8 cellular contexts compared by ENCODE assay signal in genomic region chr18:32470713-32471633, GRCh38. TPM values are rescaled to one million over a fixed set of nuclear protein-coding genes. Genes with fewer than 3 reads are reported as not detected.
DNase-seq lines count a peak whose midpoint lies in the region; ATAC-seq, FAIRE-seq and TF ChIP-seq lines count a peak whose summit lies in the region.

GAREM1 (minus strand) TSS chr18:32470882; CDS start chr18:32470428, 454 bp downstream.

- peaks cover 70% of the 10 kb centered on the region for H3K27me3 Mint-ChIP-seq in T-helper 2 cell treated with Interferon-gamma antibody and Interleukin-4, amounts not matched to agents 5 μg/mL and 100 μg/mL, for 36 hours (ENCODE audit: low read depth)
- H3K27me3 Mint-ChIP-seq in astrocyte (ENCODE audit: low read depth, unreplicated experiment), result peaks cover 6% of the 10 kb centered on the region

- H3K36me3 Mint-ChIP-seq in T-helper 2 cell treated with Interferon-gamma antibody and Interleukin-4, amounts not matched to agents 5 μg/mL and 100 μg/mL, for 36 hours (ENCODE audit: low read depth), result no peaks in the 10 kb centered on the region
- H3K36me3 Mint-ChIP-seq in astrocyte (ENCODE audit: low read depth, unreplicated experiment), result no peaks in the 10 kb centered on the region

- intact Hi-C loops in aorta (cut with DNase I), result loop anchor here (1.0 to 10.0 kb wide), 7 partner anchors 76 to 379 kb away; partner anchors contain the start of gene RNF138 (in 2 of the 2)

- ATAC-seq in GM18499 (IDR thresholded peaks at IDR 0.05; ENCODE audit: insufficient read depth, unreplicated experiment) (peak; percentile 91), HG02938 (IDR thresholded peaks at IDR 0.05; ENCODE audit: unreplicated experiment) (peak; percentile 93), aorta (ENCODE audit: low FRiP score) (peak; percentile 96)

- no peak for FAIRE-seq in astrocyte (lab: Jason Lieb, UNC)

- peak; percentile 81 for DNase-seq in NCI-H1694 treated with DMSO at 0.1 percent for 48 hours (lab: John Stamatoyannopoulos, UW)
- peak; percentile 78 for DNase-seq in T-helper 2 cell treated with Interferon-gamma antibody and Interleukin-4, amounts not matched to agents 5 μg/mL and 100 μg/mL, for 36 hours (ENCODE audit: low spot score)
- peak; percentile 96 for DNase-seq in astrocyte (ENCODE audit: low read depth)
- peak; percentile 96 for DNase-seq in hepatic stellate cell (ENCODE audit: low spot score)
- peak; percentile 92 for DNase-seq in renal cortical epithelial cell (ENCODE audit: low read depth)
- peak; percentile 97 for DNase-seq in aorta

- H3K27ac ChIP-seq in astrocyte (ENCODE audit: low read depth, low read length) (peak within 1 kb of the TSS; percentile 51), aorta (ENCODE audit: low read depth in 1 of 2, low read length in 2 of 2) (peak within 1 kb of the TSS; percentile 87 to 88)

- H2AFZ ChIP-seq in astrocyte (ENCODE audit: low read depth, low read length), result peak within 1 kb of the TSS; percentile 100

- peak; percentile 19 for TF ChIP-seq CTCF in astrocyte (IDR thresholded peaks at IDR 0.05; ENCODE audit: insufficient read depth, low read depth, low read length)

- peaks cover 17% of the 10 kb centered on the region for H3K4me1 Mint-ChIP-seq in T-helper 2 cell treated with Interferon-gamma antibody and Interleukin-4, amounts not matched to agents 5 μg/mL and 100 μg/mL, for 36 hours (ENCODE audit: low read depth)
- H3K4me1 Mint-ChIP-seq in astrocyte (ENCODE audit: low read depth, unreplicated experiment), result peaks cover 9% of the 10 kb centered on the region

- H4K20me1 ChIP-seq in astrocyte (ENCODE audit: insufficient read depth, low read length), result peaks cover 26% of the 10 kb centered on the region

- peaks cover 16% of the 10 kb centered on the region for H3K4me1 ChIP-seq in astrocyte (ENCODE audit: insufficient read depth, low read length)
- H3K4me1 ChIP-seq in aorta (ENCODE audit: control insufficient read depth in 1 of 2, insufficient read depth in 2 of 2, low read length in 2 of 2), result peaks cover 0 to 7% of the 10 kb centered on the region in 2 donors

- H3K9me3 ChIP-seq in astrocyte (ENCODE audit: insufficient read depth, low read depth, low read length) (no peaks in the 10 kb centered on the region), aorta (ENCODE audit: control insufficient read depth, low read length) (no peaks in the 10 kb centered on the region)

- H3K79me2 ChIP-seq in astrocyte (ENCODE audit: insufficient read depth, low read length), result peaks cover 23% of the 10 kb centered on the region

- no peaks in the 10 kb centered on the region for H3K36me3 ChIP-seq in astrocyte (ENCODE audit: insufficient read depth, low read length)
- H3K36me3 ChIP-seq in aorta (ENCODE audit: control insufficient read depth in 1 of 2, insufficient read depth in 2 of 2, low read length in 1 of 2), result no peaks in the 10 kb centered on the region

- H3K4me3 Mint-ChIP-seq in T-helper 2 cell treated with Interferon-gamma antibody and Interleukin-4, amounts not matched to agents 5 μg/mL and 100 μg/mL, for 36 hours, result peak within 1 kb of the TSS; percentile 81
- H3K4me3 Mint-ChIP-seq in astrocyte (ENCODE audit: unreplicated experiment), result peak within 1 kb of the TSS; percentile 94

- H3K9ac ChIP-seq in astrocyte (ENCODE audit: low read length), result peak within 1 kb of the TSS; percentile 78

- peak within 1 kb of the TSS; percentile 99 for H3K4me2 ChIP-seq in astrocyte (ENCODE audit: low read length)

- H3K27me3 ChIP-seq in astrocyte (ENCODE audit: insufficient read depth, low read length), result peaks cover 9% of the 10 kb centered on the region
- H3K27me3 ChIP-seq in aorta (ENCODE audit: control insufficient read depth in 1 of 2, insufficient read depth in 2 of 2, low read length in 1 of 2), result no peaks in the 10 kb centered on the region

- peak within 1 kb of the TSS; percentile 72 for H3K4me3 ChIP-seq in astrocyte (ENCODE audit: insufficient read depth, low read depth, low read length)
- peak within 1 kb of the TSS; percentile 93 to 100 for H3K4me3 ChIP-seq in aorta (ENCODE audit: low read length in 2 of 2)

- no peaks in the 10 kb centered on the region for H3K9me3 Mint-ChIP-seq in T-helper 2 cell treated with Interferon-gamma antibody and Interleukin-4, amounts not matched to agents 5 μg/mL and 100 μg/mL, for 36 hours
- no peaks in the 10 kb centered on the region for H3K9me3 Mint-ChIP-seq in astrocyte (ENCODE audit: unreplicated experiment)

- H3K27ac Mint-ChIP-seq in T-helper 2 cell treated with Interferon-gamma antibody and Interleukin-4, amounts not matched to agents 5 μg/mL and 100 μg/mL, for 36 hours, result no peak within 1 kb of the TSS
- H3K27ac Mint-ChIP-seq in astrocyte (ENCODE audit: unreplicated experiment), result peak within 1 kb of the TSS; percentile 59

- whole genome bisulfite sequencing in aorta, 2 donors, result 1% methylated on average over 52 to 82 of the region's 82 CpGs

RNA-seq across cellular contexts. Expression of gene GAREM1, which starts in this region (rescaled TPM):
- total RNA-seq in astrocyte (9.0 and 9.9 TPM in 2 replicates), renal cortical epithelial cell (3.6 and 40.3 TPM in 2 replicates), aorta (10 to 100 TPM; 10.7 to 24.0 TPM)
- polyA plus RNA-seq in aorta, result 1 to 10 TPM; 2.4 to 3.3 TPM

Comparison
In these comparisons a context has a peak if more than half of its experiments do, and no peak if none do; other contexts are left out.
1. Peak in every context shown above with its lines: DNase-seq, ATAC-seq, H3K4me3 ChIP-seq and H3K27ac ChIP-seq.